ENCODE assay signal across 1 cellular context in genomic region chr11:46330154-46330886, GRCh38.
TF ChIP-seq lines count a peak whose summit lies in the region.

No MANE protein-coding gene starts in this region.

TF ChIP-seq in HepG2, 621 proteins besides CTCF, POLR2A, EP300 and RAD21:
- TF ChIP-seq ZNF460 (CRISPR knock-in tag; IDR thresholded peaks at IDR 0.05; ENCODE audit: borderline replicate concordance), result no peak
- TF ChIP-seq ZNF124 (CRISPR knock-in tag; IDR thresholded peaks at IDR 0.05), result no peak
- TF ChIP-seq CREB1 (IDR thresholded peaks at IDR 0.05), result peak; percentile 46; the same call in 1 of the 2 replicates
- no peak for TF ChIP-seq CREB1 (CRISPR knock-in tag; IDR thresholded peaks at IDR 0.05)
- TF ChIP-seq GZF1 (CRISPR knock-in tag; IDR thresholded peaks at IDR 0.05), result peak; percentile 35; the same call in 1 of the 2 replicates
